In genomic region chr4:6097581-6097980, GRCh38 we compare ENCODE assay signal across 8 cellular contexts.
"Had no signal": no experiment of that assay in that cellular context is flagged by ENCODE, and none has a peak within 500 bp of the region (broad histone marks: within the 10 kb centered on the region; RNA-seq: fewer than 3 reads in every experiment).

No MANE protein-coding gene starts in this region.

- H3K4me1 ChIP-seq: HAP-1 had no signal

- H3K9ac ChIP-seq: GM23248 had no signal

- H3K27ac ChIP-seq: GM23248 had no signal

- ATAC-seq: HCT116, HepG2 had no signal

- H2AFZ ChIP-seq: GM23248 had no signal

- H3K4me3 ChIP-seq: GM23248, HAP-1 had no signal

- H3K9me3 ChIP-seq: HAP-1 had no signal

- DNase-seq: GM23248, GOT3, H7, HFFc6, KG1 had no signal

- FAIRE-seq: HepG2 had no signal

- H3K36me3 ChIP-seq: HAP-1 had no signal
